8 cellular contexts compared by ENCODE assay signal in the genomic region with DNA sequence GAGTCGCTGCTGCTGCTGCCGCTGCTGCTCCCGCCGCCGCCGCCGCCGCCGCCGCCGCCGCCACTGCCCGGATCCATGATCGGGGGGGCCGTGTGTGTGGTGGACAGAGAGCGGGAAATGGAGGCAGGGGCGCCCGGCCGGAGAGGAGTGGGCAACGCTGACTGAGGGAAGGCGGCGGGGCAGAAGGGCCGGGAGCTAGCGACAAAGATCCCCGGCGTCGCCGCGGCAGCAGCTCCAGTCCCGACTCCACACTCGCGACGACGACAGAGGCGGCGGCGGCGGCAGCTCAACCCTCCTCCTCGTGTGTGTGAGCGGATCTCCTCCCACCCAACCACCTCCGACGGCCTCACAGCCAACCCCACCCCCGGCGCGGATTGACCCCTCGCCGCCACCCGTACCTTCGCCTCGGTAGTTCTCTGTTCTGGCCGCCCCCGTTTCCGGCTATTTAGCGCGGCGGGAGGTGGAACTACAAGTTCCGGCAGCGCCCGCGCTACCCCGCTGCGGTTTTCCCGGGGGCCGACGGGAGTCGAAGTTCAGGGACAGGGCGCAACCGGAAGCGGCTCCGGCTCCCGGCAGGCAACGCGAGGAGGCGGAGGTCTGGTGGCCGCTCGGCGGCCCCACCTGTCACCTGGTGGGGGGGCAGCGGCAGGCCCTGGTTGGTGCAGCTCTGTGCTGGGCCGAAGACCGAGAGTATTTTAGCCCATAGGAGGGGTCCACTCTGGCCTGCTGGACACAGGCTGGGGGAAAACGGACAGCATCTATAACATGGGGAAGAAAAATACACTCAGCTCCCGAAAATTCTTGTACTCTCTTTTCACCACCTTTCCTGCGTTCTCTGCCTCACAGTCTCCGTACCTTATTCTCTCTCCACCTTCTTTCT. TPM values are rescaled to one million over a fixed set of nuclear protein-coding genes. Genes with fewer than 3 reads are reported as not detected.
A peak's percentile ranks its signal among the peaks of the same experiment; 100 is the strongest.
DNase-seq lines count a peak whose midpoint lies in the region; ATAC-seq and TF ChIP-seq lines count a peak whose summit lies in the region.

A gene (minus strand): TSS at position 313 of the 880 bp plus-strand sequence. CDS start 236 bp downstream, at position 77.

- TF ChIP-seq CTCF in GM10266 (IDR thresholded peaks at IDR 0.05; ENCODE audit: control insufficient read depth, insufficient read depth, low read depth, missing control alignments) = peak; percentile 9
- peak in 1 of 3 donors; percentile 58 for TF ChIP-seq CTCF in omental fat pad (IDR thresholded peaks at IDR 0.05)
- peak in 2 of 3 experiments; percentile 57 to 63 for TF ChIP-seq CTCF in testis (IDR thresholded peaks at IDR 0.05)

- no peaks in the 10 kb centered on the region for H3K27me3 ChIP-seq in testis

- H3K9me3 ChIP-seq in testis = no peaks in the 10 kb centered on the region

- peak; percentile 81 for ATAC-seq in HG02588 (IDR thresholded peaks at IDR 0.05; ENCODE audit: unreplicated experiment)
- ATAC-seq in activated naive CD4-positive, alpha-beta T cell treated with anti-CD3 and anti-CD28 coated beads, Interleukin-2, amount 50 U/mL, for 72 hours = peak; percentile 89 to 95
- ATAC-seq in omental fat pad (ENCODE audit: low FRiP score) = peak; percentile 99

- no peak for TF ChIP-seq POLR2A in testis (IDR thresholded peaks at IDR 0.05)

- WGBS in testis, 2 donors = 0 to 1% methylated on average over 21 to 65 of the region's 84 CpGs

- peak within 1 kb of the TSS; percentile 81 to 94 for H3K27ac ChIP-seq in testis

- H3K4me3 ChIP-seq in testis = peak within 1 kb of the TSS; percentile 75 to 100

- H3K9me3 Mint-ChIP-seq in activated naive CD4-positive, alpha-beta T cell treated with anti-CD3 and anti-CD28 coated beads, Interleukin-2, amount 50 U/mL, for 72 hours = no peaks in the 10 kb centered on the region

- H3K27ac Mint-ChIP-seq in activated naive CD4-positive, alpha-beta T cell treated with anti-CD3 and anti-CD28 coated beads, Interleukin-2, amount 50 U/mL, for 72 hours = peak within 1 kb of the TSS; percentile 93 to 94

- H3K36me3 Mint-ChIP-seq in activated naive CD4-positive, alpha-beta T cell treated with anti-CD3 and anti-CD28 coated beads, Interleukin-2, amount 50 U/mL, for 72 hours = peaks cover 21 to 26% of the 10 kb centered on the region in 2 donors

- no peaks in the 10 kb centered on the region for H3K36me3 ChIP-seq in testis (ENCODE audit: low read depth, missing control alignments)

- peaks cover 32% of the 10 kb centered on the region for H3K4me1 ChIP-seq in testis

- intact Hi-C loops in testis (cut with DNase I; ENCODE audit: low total_unique reads) = no loop called here

- peak; percentile 96 for DNase-seq in GM10266 (ENCODE audit: extremely low spot score)
- peak; percentile 97 for DNase-seq in NCI-H1092 treated with DMSO at 0.1 percent for 48 hours (lab: John Stamatoyannopoulos, UW)
- peak; percentile 97 for DNase-seq in SKM-1 (lab: John Stamatoyannopoulos, UW; ENCODE audit: unreplicated experiment)
- DNase-seq in activated naive CD4-positive, alpha-beta T cell treated with anti-CD3 and anti-CD28 coated beads, Interleukin-2, amount 50 U/mL, for 72 hours (ENCODE audit: low spot score in 2 of 2) = peak; percentile 99
- peak; percentile 70 for DNase-seq in glomerular endothelial cell (ENCODE audit: extremely low read depth, low read depth, low spot score)
- DNase-seq in omental fat pad (ENCODE audit: low spot score) = peak; percentile 98
- DNase-seq in testis = peak; percentile 98

RNA-seq across cellular contexts. Expression of the gene that starts here (rescaled TPM):
- total RNA-seq in activated naive CD4-positive, alpha-beta T cell treated with anti-CD3 and anti-CD28 coated beads, Interleukin-2, amount 50 U/mL, for 72 hours = 100 to 1,000 TPM; 154 to 181 TPM
- total RNA-seq in glomerular endothelial cell (89.0 and 91.1 TPM in 2 replicates), omental fat pad (100 to 1,000 TPM in 1 of 4 donors, 10 to 100 TPM in 3; 61.8 to 178 (median 90.0) TPM), testis (10 to 100 TPM; 78.5 to 83.9 TPM)
- polyA plus RNA-seq in testis (ENCODE audit: insufficient read depth, low read depth, low replicate concordance) = 140 TPM

Comparison
In these comparisons a context has a peak if more than half of its experiments do, and no peak if none do; other contexts are left out.
1. Peak in every context shown above with its lines: DNase-seq, ATAC-seq, H3K4me3 ChIP-seq and H3K27ac ChIP-seq.